ENCODE assay signal across 1 cellular context in genomic region chr16:66961065-66961744, GRCh38.
TF ChIP-seq lines count a peak whose summit lies in the region.

TSS of gene CES3 (plus strand) at chr16:66961266. CDS start at chr16:66961308, 42 bp downstream.

TF ChIP-seq in HepG2, 621 proteins besides CTCF, POLR2A, EP300 and RAD21 (continued from another document and continues in another):
- TF ChIP-seq ZNF230 (CRISPR knock-in tag; IDR thresholded peaks at IDR 0.05) (peak; percentile 72; the same call in 1 of the 2 replicates), ZGPAT (CRISPR knock-in tag; IDR thresholded peaks at IDR 0.05) (peak; percentile 72; the same call in 1 of the 2 replicates), CREB1 (IDR thresholded peaks at IDR 0.05) (no peak), CREB1 (CRISPR knock-in tag; IDR thresholded peaks at IDR 0.05) (no peak), ZNF552 (CRISPR knock-in tag; IDR thresholded peaks at IDR 0.05; ENCODE audit: borderline replicate concordance) (0 out of 2 replicates have a peak, but pooled peaks have one; percentile 9), GABPB1 (CRISPR knock-in tag; IDR thresholded peaks at IDR 0.05) (0 out of 2 replicates have a peak, but pooled peaks have one; percentile 12), KDM2A (CRISPR knock-in tag; IDR thresholded peaks at IDR 0.05; ENCODE audit: borderline replicate concordance, low read depth) (peak; percentile 70; the same call in 1 of the 2 replicates), ZNF772 (CRISPR knock-in tag; IDR thresholded peaks at IDR 0.05) (0 out of 2 replicates have a peak, but pooled peaks have one; percentile 16), ERF (CRISPR knock-in tag; IDR thresholded peaks at IDR 0.05) (peak; percentile 78), ZNF768 (CRISPR knock-in tag; IDR thresholded peaks at IDR 0.05) (0 out of 2 replicates have a peak, but pooled peaks have one; percentile 17), ZBTB38 (CRISPR knock-in tag; IDR thresholded peaks at IDR 0.05) (peak; percentile 98), NR2C2 (CRISPR knock-in tag; IDR thresholded peaks at IDR 0.05; ENCODE audit: borderline replicate concordance) (0 out of 2 replicates have a peak, but pooled peaks have one; percentile 14), SPEN (CRISPR knock-in tag; IDR thresholded peaks at IDR 0.05; ENCODE audit: low read depth) (peak; percentile 79), ZNF496 (CRISPR knock-in tag; IDR thresholded peaks at IDR 0.05; ENCODE audit: insufficient replicate concordance) (no peak), ZMYM4 (CRISPR knock-in tag; IDR thresholded peaks at IDR 0.05) (peak; percentile 66), RAD51 (IDR thresholded peaks at IDR 0.05; ENCODE audit: borderline replicate concordance) (no peak), RARA (CRISPR knock-in tag; IDR thresholded peaks at IDR 0.05) (no peak), SYNCRIP (IDR thresholded peaks at IDR 0.05; ENCODE audit: insufficient read depth, low read depth, low read length) (no peak), ZNF205 (CRISPR knock-in tag; IDR thresholded peaks at IDR 0.05) (0 out of 2 replicates have a peak, but pooled peaks have one; percentile 37), ZNF337 (CRISPR knock-in tag; IDR thresholded peaks at IDR 0.05; ENCODE audit: borderline replicate concordance, low read depth) (0 out of 2 replicates have a peak, but pooled peaks have one; percentile 62), ZNF510 (CRISPR knock-in tag; IDR thresholded peaks at IDR 0.05; ENCODE audit: low read depth) (peak; percentile 69; the same call in 1 of the 2 replicates), GRHL1 (CRISPR knock-in tag; conservative IDR thresholded peaks at IDR 0.05) (no peak), ZNF225 (CRISPR knock-in tag; IDR thresholded peaks at IDR 0.05) (peak; percentile 81; the same call in 1 of the 2 replicates), GTF2F1 (IDR thresholded peaks at IDR 0.05; ENCODE audit: low read length) (no peak), ZSCAN29 (CRISPR knock-in tag; conservative IDR thresholded peaks at IDR 0.05) (peak; percentile 81), TCF12 (IDR thresholded peaks at IDR 0.05) (no peak), TCF12 (CRISPR knock-in tag; IDR thresholded peaks at IDR 0.05) (0 out of 2 replicates have a peak, but pooled peaks have one; percentile 48), DPF2 (CRISPR knock-in tag; IDR thresholded peaks at IDR 0.05; ENCODE audit: borderline replicate concordance, low read depth) (0 out of 2 replicates have a peak, but pooled peaks have one; percentile 36), ZNF691 (CRISPR knock-in tag; IDR thresholded peaks at IDR 0.05; ENCODE audit: borderline replicate concordance, low read depth) (peak; percentile 74; the same call in 1 of the 2 replicates), SALL2 (CRISPR knock-in tag; IDR thresholded peaks at IDR 0.05) (peak; percentile 74; the same call in 1 of the 2 replicates), ZNF781 (CRISPR knock-in tag; IDR thresholded peaks at IDR 0.05; ENCODE audit: borderline replicate concordance, not compliant biosample characterization) (peak; percentile 54), MAFK (conservative IDR thresholded peaks at IDR 0.05 in 1 of 2, IDR thresholded peaks at IDR 0.05 in 1 of 2; ENCODE audit: low read length in 2 of 2) (no peak), SOX5 (CRISPR knock-in tag; IDR thresholded peaks at IDR 0.05; ENCODE audit: borderline replicate concordance) (peak; percentile 15; the same call in 1 of the 2 replicates), ZNF556 (CRISPR knock-in tag; IDR thresholded peaks at IDR 0.05; ENCODE audit: borderline replicate concordance) (peak; percentile 10; the same call in 1 of the 2 replicates), SNAI1 (CRISPR knock-in tag; IDR thresholded peaks at IDR 0.05; ENCODE audit: borderline replicate concordance) (no peak), SMAD3 (CRISPR knock-in tag; IDR thresholded peaks at IDR 0.05) (peak; percentile 42; the same call in 1 of the 2 replicates), ZMYM3 (CRISPR knock-in tag; IDR thresholded peaks at IDR 0.05) (peak; percentile 54), KAT2B (IDR thresholded peaks at IDR 0.05; ENCODE audit: borderline replicate concordance, low read depth, low read length) (no peak), RARG (CRISPR knock-in tag; IDR thresholded peaks at IDR 0.05; ENCODE audit: low read depth) (0 out of 2 replicates have a peak, but pooled peaks have one; percentile 75), FOSL2 (CRISPR knock-in tag; IDR thresholded peaks at IDR 0.05) (peak; percentile 31), ZNF724P (CRISPR knock-in tag; IDR thresholded peaks at IDR 0.05; ENCODE audit: borderline replicate concordance) (no peak), ZNF710 (CRISPR knock-in tag; IDR thresholded peaks at IDR 0.05; ENCODE audit: borderline replicate concordance) (0 out of 2 replicates have a peak, but pooled peaks have one; percentile 33), KLF16 (CRISPR knock-in tag; IDR thresholded peaks at IDR 0.05) (peak in 1 of 2 experiments; percentile 65; a peak in 1 of 4 replicates), KDM1A (CRISPR knock-in tag; IDR thresholded peaks at IDR 0.05) (peak; percentile 20; the same call in 1 of the 2 replicates)
- TF ChIP-seq, protein P1, sequence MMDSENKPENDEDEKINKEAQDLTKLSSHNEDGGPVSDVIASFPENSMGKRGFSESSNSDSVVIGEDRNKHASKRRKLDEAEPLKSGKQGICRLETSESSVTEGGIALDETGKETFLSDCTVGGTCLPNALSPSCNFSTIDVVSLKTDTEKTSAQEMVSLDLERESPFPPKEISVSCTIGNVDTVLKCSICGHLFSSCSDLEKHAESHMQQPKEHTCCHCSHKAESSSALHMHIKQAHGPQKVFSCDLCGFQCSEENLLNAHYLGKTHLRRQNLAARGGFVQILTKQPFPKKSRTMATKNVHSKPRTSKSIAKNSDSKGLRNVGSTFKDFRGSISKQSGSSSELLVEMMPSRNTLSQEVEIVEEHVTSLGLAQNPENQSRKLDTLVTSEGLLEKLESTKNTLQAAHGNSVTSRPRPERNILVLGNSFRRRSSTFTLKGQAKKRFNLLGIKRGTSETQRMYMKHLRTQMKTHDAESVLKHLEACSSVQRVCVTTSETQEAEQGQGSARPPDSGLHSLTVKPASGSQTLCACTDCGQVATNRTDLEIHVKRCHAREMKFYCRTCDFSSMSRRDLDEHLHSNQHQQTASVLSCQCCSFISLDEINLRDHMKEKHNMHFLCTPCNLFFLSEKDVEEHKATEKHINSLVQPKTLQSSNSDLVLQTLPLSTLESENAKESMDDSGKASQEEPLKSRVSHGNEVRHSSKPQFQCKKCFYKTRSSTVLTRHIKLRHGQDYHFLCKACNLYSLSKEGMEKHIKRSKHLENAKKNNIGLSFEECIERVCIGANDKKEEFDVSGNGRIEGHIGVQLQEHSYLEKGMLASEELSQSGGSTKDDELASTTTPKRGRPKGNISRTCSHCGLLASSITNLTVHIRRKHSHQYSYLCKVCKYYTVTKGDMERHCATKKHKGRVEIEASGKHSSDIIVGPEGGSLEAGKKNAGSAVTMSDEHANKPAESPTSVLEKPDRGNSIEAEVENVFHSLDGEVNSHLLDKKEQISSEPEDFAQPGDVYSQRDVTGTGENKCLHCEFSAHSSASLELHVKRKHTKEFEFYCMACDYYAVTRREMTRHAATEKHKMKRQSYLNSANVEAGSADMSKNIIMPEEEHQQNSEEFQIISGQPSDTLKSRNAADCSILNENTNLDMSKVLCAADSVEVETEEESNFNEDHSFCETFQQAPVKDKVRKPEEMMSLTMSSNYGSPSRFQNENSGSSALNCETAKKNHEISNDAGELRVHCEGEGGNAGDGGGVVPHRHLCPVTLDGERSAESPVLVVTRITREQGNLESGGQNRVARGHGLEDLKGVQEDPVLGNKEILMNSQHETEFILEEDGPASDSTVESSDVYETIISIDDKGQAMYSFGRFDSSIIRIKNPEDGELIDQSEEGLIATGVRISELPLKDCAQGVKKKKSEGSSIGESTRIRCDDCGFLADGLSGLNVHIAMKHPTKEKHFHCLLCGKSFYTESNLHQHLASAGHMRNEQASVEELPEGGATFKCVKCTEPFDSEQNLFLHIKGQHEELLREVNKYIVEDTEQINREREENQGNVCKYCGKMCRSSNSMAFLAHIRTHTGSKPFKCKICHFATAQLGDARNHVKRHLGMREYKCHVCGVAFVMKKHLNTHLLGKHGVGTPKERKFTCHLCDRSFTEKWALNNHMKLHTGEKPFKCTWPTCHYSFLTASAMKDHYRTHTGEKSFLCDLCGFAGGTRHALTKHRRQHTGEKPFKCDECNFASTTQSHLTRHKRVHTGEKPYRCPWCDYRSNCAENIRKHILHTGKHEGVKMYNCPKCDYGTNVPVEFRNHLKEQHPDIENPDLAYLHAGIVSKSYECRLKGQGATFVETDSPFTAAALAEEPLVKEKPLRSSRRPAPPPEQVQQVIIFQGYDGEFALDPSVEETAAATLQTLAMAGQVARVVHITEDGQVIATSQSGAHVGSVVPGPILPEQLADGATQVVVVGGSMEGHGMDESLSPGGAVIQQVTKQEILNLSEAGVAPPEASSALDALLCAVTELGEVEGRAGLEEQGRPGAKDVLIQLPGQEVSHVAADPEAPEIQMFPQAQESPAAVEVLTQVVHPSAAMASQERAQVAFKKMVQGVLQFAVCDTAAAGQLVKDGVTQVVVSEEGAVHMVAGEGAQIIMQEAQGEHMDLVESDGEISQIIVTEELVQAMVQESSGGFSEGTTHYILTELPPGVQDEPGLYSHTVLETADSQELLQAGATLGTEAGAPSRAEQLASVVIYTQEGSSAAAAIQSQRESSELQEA (CRISPR knock-in tag; IDR thresholded peaks at IDR 0.05; ENCODE audit: not compliant biosample characterization) = no peak
- TF ChIP-seq, protein P2, sequence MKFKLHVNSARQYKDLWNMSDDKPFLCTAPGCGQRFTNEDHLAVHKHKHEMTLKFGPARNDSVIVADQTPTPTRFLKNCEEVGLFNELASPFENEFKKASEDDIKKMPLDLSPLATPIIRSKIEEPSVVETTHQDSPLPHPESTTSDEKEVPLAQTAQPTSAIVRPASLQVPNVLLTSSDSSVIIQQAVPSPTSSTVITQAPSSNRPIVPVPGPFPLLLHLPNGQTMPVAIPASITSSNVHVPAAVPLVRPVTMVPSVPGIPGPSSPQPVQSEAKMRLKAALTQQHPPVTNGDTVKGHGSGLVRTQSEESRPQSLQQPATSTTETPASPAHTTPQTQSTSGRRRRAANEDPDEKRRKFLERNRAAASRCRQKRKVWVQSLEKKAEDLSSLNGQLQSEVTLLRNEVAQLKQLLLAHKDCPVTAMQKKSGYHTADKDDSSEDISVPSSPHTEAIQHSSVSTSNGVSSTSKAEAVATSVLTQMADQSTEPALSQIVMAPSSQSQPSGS (CRISPR knock-in tag; IDR thresholded peaks at IDR 0.05) = no peak
- TF ChIP-seq, protein P3, sequence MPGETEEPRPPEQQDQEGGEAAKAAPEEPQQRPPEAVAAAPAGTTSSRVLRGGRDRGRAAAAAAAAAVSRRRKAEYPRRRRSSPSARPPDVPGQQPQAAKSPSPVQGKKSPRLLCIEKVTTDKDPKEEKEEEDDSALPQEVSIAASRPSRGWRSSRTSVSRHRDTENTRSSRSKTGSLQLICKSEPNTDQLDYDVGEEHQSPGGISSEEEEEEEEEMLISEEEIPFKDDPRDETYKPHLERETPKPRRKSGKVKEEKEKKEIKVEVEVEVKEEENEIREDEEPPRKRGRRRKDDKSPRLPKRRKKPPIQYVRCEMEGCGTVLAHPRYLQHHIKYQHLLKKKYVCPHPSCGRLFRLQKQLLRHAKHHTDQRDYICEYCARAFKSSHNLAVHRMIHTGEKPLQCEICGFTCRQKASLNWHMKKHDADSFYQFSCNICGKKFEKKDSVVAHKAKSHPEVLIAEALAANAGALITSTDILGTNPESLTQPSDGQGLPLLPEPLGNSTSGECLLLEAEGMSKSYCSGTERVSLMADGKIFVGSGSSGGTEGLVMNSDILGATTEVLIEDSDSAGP (CRISPR knock-in tag; IDR thresholded peaks at IDR 0.05; ENCODE audit: borderline replicate concordance) = peak; percentile 61; the same call in 1 of the 2 replicates
